Comparison of ENCODE assay signal across 17 cellular contexts in the genomic region with DNA sequence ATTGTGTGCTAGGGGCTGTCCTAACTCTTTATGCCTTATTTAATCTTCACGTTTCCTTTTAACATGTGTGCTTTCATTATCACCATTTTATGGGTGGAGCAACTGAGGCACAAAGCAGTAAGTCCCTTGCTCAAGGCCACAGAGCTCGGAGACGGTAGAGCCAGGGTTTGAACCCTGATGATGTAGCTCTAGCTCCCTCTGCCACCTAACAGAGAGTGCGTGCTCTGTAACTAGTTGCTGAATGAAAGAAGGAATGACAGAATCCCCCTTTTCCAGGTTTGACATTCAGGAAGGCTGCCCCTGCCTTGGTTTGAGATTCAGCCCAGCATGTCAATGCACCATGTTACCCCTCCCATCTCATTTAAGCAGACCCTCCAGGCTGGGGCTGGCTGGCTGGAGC.
"Had no signal": no experiment of that assay in that cellular context is flagged by ENCODE, and none has a peak within 500 bp of the region (broad histone marks: within the 10 kb centered on the region; RNA-seq: fewer than 3 reads in every experiment).

No MANE protein-coding gene starts in this region.

- H3K27ac Mint-ChIP-seq: activated CD4-positive, alpha-beta T cell treated with anti-CD3 and anti-CD28 coated beads for 36 hours; activated naive CD8-positive, alpha-beta T cell; activated T-helper 1 cell treated with anti-CD3 and anti-CD28 coated beads, Interleukin-12 subunit alpha, Interleukin-12 subunit beta, Interleukin-2, Interleukin-4 antibody, amounts not matched to agents 30 ng/mL and 10 ng/mL and 1 ng/mL, durations not matched to agents 14 hours and 24 hours and 36 hours; endodermal cell; natural killer cell treated with Interleukin-12 subunit alpha and Interleukin-12 subunit beta and Interleukin-15 and Interleukin-18, amount 100 ng/mL, for 72 hours; stimulated activated naive CD8-positive, alpha-beta T cell treated with anti-CD3 and anti-CD28 coated beads, Interleukin-15, amount 100 ng/mL, for 72 hours had no signal

- H3K9me3 Mint-ChIP-seq: activated T-helper 1 cell treated with anti-CD3 and anti-CD28 coated beads, Interleukin-12 subunit alpha, Interleukin-12 subunit beta, Interleukin-2, Interleukin-4 antibody, amounts not matched to agents 30 ng/mL and 10 ng/mL and 1 ng/mL, durations not matched to agents 14 hours and 24 hours and 36 hours; endodermal cell; natural killer cell treated with Interleukin-12 subunit alpha and Interleukin-12 subunit beta and Interleukin-15 and Interleukin-18, amount 100 ng/mL, for 72 hours; stimulated activated naive CD8-positive, alpha-beta T cell treated with anti-CD3 and anti-CD28 coated beads, Interleukin-15, amount 100 ng/mL, for 72 hours had no signal

- H3K4me3 ChIP-seq: colonic mucosa, lower lobe of right lung, suprapubic skin, upper lobe of left lung had no signal

- DNase-seq: activated CD4-positive, alpha-beta T cell treated with anti-CD3 and anti-CD28 coated beads for 36 hours; activated CD4-positive, alpha-beta T cell treated with anti-CD3 and anti-CD28 coated beads, Interleukin-2, amount 50 U/mL, for 48 hours; activated T-cell treated with anti-CD3 and anti-CD28 coated beads for 4 hours; colonic mucosa; endodermal cell; foreskin melanocyte; islet precursor cell; left colon; lower lobe of right lung; occipital lobe; stimulated activated naive CD8-positive, alpha-beta T cell treated with anti-CD3 and anti-CD28 coated beads, Interleukin-15, amount 100 ng/mL, for 72 hours; T-helper 2 cell; upper lobe of left lung had no signal

- H3K4me3 Mint-ChIP-seq: activated CD4-positive, alpha-beta T cell treated with anti-CD3 and anti-CD28 coated beads for 36 hours; activated naive CD8-positive, alpha-beta T cell; activated T-helper 1 cell treated with anti-CD3 and anti-CD28 coated beads, Interleukin-12 subunit alpha, Interleukin-12 subunit beta, Interleukin-2, Interleukin-4 antibody, amounts not matched to agents 30 ng/mL and 10 ng/mL and 1 ng/mL, durations not matched to agents 14 hours and 24 hours and 36 hours; endodermal cell; natural killer cell treated with Interleukin-12 subunit alpha and Interleukin-12 subunit beta and Interleukin-15 and Interleukin-18, amount 100 ng/mL, for 72 hours; stimulated activated naive CD8-positive, alpha-beta T cell treated with anti-CD3 and anti-CD28 coated beads, Interleukin-15, amount 100 ng/mL, for 72 hours had no signal

- H3K4me1 Mint-ChIP-seq: activated CD4-positive, alpha-beta T cell treated with anti-CD3 and anti-CD28 coated beads for 36 hours; stimulated activated naive CD8-positive, alpha-beta T cell treated with anti-CD3 and anti-CD28 coated beads, Interleukin-15, amount 100 ng/mL, for 72 hours had no signal

- H3K36me3 Mint-ChIP-seq: activated naive CD8-positive, alpha-beta T cell; natural killer cell treated with Interleukin-12 subunit alpha and Interleukin-12 subunit beta and Interleukin-15 and Interleukin-18, amount 100 ng/mL, for 72 hours had no signal

- H3K27ac ChIP-seq: colonic mucosa, lower lobe of right lung, suprapubic skin, upper lobe of left lung had no signal

- H3K27me3 ChIP-seq: colonic mucosa, upper lobe of left lung had no signal

- H3K9me3 ChIP-seq: colonic mucosa, lower lobe of right lung, suprapubic skin, upper lobe of left lung had no signal

- H3K4me1 ChIP-seq: colonic mucosa, lower lobe of right lung, suprapubic skin, upper lobe of left lung had no signal

- ATAC-seq: activated CD4-positive, alpha-beta T cell treated with anti-CD3 and anti-CD28 coated beads for 36 hours; left colon; lower lobe of right lung; natural killer cell treated with Interleukin-12 subunit alpha and Interleukin-12 subunit beta and Interleukin-15 and Interleukin-18, amount 100 ng/mL, for 72 hours; stimulated activated naive CD8-positive, alpha-beta T cell treated with anti-CD3 and anti-CD28 coated beads, Interleukin-15, amount 100 ng/mL, for 72 hours had no signal

- H3K36me3 ChIP-seq: colonic mucosa, lower lobe of right lung, suprapubic skin, upper lobe of left lung had no signal
